21 cellular contexts compared by ENCODE assay signal in genomic region chr1:1090424-1091343, GRCh38. TPM values are rescaled to one million over a fixed set of nuclear protein-coding genes. Genes with fewer than 3 reads are reported as not detected.
DNase-seq lines count a peak whose midpoint lies in the region; ATAC-seq lines count a peak whose summit lies in the region.
"Had no signal": no experiment of that assay in that cellular context is flagged by ENCODE, and none has a peak within 500 bp of the region (broad histone marks: within the 10 kb centered on the region; RNA-seq: fewer than 3 reads in every experiment).

No MANE protein-coding gene starts in this region.

- ATAC-seq in left ventricle myocardium superior (no peak), HG03175 (IDR thresholded peaks at IDR 0.05; ENCODE audit: unreplicated experiment) (no peak)
- ATAC-seq: gastroesophageal sphincter had no signal

- no peak overlapping the region for H3K27ac Mint-ChIP-seq in activated CD4-positive, alpha-beta memory T cell treated with anti-CD3 and anti-CD28 coated beads for 36 hours
- H3K27ac Mint-ChIP-seq in activated CD4-positive, alpha-beta memory T cell treated with anti-CD3 and anti-CD28 coated beads, Interleukin-2, amount 10 ng/mL, durations not matched to agents 7 days and 5 days, result no peak overlapping the region
- H3K27ac Mint-ChIP-seq: nephron; T-helper 2 cell treated with Interferon-gamma antibody and Interleukin-4, amounts not matched to agents 5 μg/mL and 100 μg/mL, for 36 hours had no signal

- H3K27me3 Mint-ChIP-seq in activated CD4-positive, alpha-beta memory T cell treated with anti-CD3 and anti-CD28 coated beads for 36 hours, result no peaks in the 10 kb centered on the region
- H3K27me3 Mint-ChIP-seq in activated CD4-positive, alpha-beta memory T cell treated with anti-CD3 and anti-CD28 coated beads, Interleukin-2, amount 10 ng/mL, durations not matched to agents 7 days and 5 days, result no peaks in the 10 kb centered on the region
- H3K27me3 Mint-ChIP-seq: activated CD4-positive, alpha-beta T cell treated with anti-CD3 and anti-CD28 coated beads, Interleukin-2, amount 10 ng/mL, durations not matched to agents 7 days and 5 days had no signal

- POLR2A ChIA-PET in activated CD4-positive, alpha-beta memory T cell treated with anti-CD3 and anti-CD28 coated beads for 36 hours (lab: Charles Lee), result no interaction called here
- POLR2A ChIA-PET in activated CD4-positive, alpha-beta memory T cell treated with anti-CD3 and anti-CD28 coated beads, Interleukin-2, amount 10 ng/mL, durations not matched to agents 7 days and 5 days (lab: Charles Lee), result no interaction called here

- peak; percentile 6 for DNase-seq in activated CD4-positive, alpha-beta memory T cell treated with anti-CD3 and anti-CD28 coated beads for 36 hours
- DNase-seq in activated CD4-positive, alpha-beta memory T cell treated with anti-CD3 and anti-CD28 coated beads, Interleukin-2, amount 10 ng/mL, durations not matched to agents 7 days and 5 days, result no peak
- peak; percentile 5 for DNase-seq in GM19238 (ENCODE audit: insufficient read length, low spot score)
- peak; percentile 28 for DNase-seq in left ventricle myocardium superior
- DNase-seq in posterior vena cava (ENCODE audit: low spot score), result peak; percentile 79
- DNase-seq in SKM-1 (lab: John Stamatoyannopoulos, UW; ENCODE audit: unreplicated experiment), result no peak
- no peak for DNase-seq in T-helper 9 cell
- DNase-seq: activated CD4-positive, alpha-beta T cell treated with anti-CD3 and anti-CD28 coated beads, Interleukin-2, amount 10 ng/mL, durations not matched to agents 7 days and 5 days; cortex of kidney; DMS53; GDM1; hippocampal formation; NCI-H1092; NCI-H187; NCI-H2171 treated with DMSO at 0.1 percent for 48 hours; NCI-H524 treated with DMSO at 0.1 percent for 48 hours; stimulated activated CD8-positive, alpha-beta memory T cell treated with anti-CD3 and anti-CD28 coated beads, Interleukin-4, amount 100 ng/mL, for 48 hours had no signal

- H3K36me3 Mint-ChIP-seq in activated CD4-positive, alpha-beta memory T cell treated with anti-CD3 and anti-CD28 coated beads for 36 hours, result no peaks in the 10 kb centered on the region
- H3K36me3 Mint-ChIP-seq in activated CD4-positive, alpha-beta memory T cell treated with anti-CD3 and anti-CD28 coated beads, Interleukin-2, amount 10 ng/mL, durations not matched to agents 7 days and 5 days (ENCODE audit: low read depth), result peaks cover 9% of the 10 kb centered on the region

- intact Hi-C loops in activated CD4-positive, alpha-beta memory T cell treated with anti-CD3 and anti-CD28 coated beads for 36 hours (cut with micrococcal nuclease), result no loop called here
- intact Hi-C loops in left ventricle myocardium superior (cut with micrococcal nuclease), result no loop called here
- intact Hi-C loops in posterior vena cava (cut with DNase I), result no loop called here

- no peaks in the 10 kb centered on the region for H3K9me3 Mint-ChIP-seq in activated CD4-positive, alpha-beta memory T cell treated with anti-CD3 and anti-CD28 coated beads for 36 hours
- H3K9me3 Mint-ChIP-seq in activated CD4-positive, alpha-beta memory T cell treated with anti-CD3 and anti-CD28 coated beads, Interleukin-2, amount 10 ng/mL, durations not matched to agents 7 days and 5 days, result peaks cover 8% of the 10 kb centered on the region
- H3K9me3 Mint-ChIP-seq: nephron; T-helper 2 cell treated with Interferon-gamma antibody and Interleukin-4, amounts not matched to agents 5 μg/mL and 100 μg/mL, for 36 hours had no signal

- CTCF ChIA-PET in activated CD4-positive, alpha-beta memory T cell treated with anti-CD3 and anti-CD28 coated beads for 36 hours (lab: Charles Lee), result no interaction called here
- CTCF ChIA-PET in activated CD4-positive, alpha-beta memory T cell treated with anti-CD3 and anti-CD28 coated beads, Interleukin-2, amount 10 ng/mL, durations not matched to agents 7 days and 5 days (lab: Charles Lee), result no interaction called here

- peaks cover 3% of the 10 kb centered on the region for H3K4me1 Mint-ChIP-seq in activated CD4-positive, alpha-beta memory T cell treated with anti-CD3 and anti-CD28 coated beads for 36 hours (ENCODE audit: low read depth)
- H3K4me1 Mint-ChIP-seq in activated CD4-positive, alpha-beta memory T cell treated with anti-CD3 and anti-CD28 coated beads, Interleukin-2, amount 10 ng/mL, durations not matched to agents 7 days and 5 days, result no peaks in the 10 kb centered on the region
- H3K4me1 Mint-ChIP-seq: activated CD4-positive, alpha-beta T cell treated with anti-CD3 and anti-CD28 coated beads, Interleukin-2, amount 10 ng/mL, durations not matched to agents 7 days and 5 days; nephron had no signal

- no peak overlapping the region for H3K4me3 Mint-ChIP-seq in activated CD4-positive, alpha-beta memory T cell treated with anti-CD3 and anti-CD28 coated beads for 36 hours
- H3K4me3 Mint-ChIP-seq in activated CD4-positive, alpha-beta memory T cell treated with anti-CD3 and anti-CD28 coated beads, Interleukin-2, amount 10 ng/mL, durations not matched to agents 7 days and 5 days, result no peak overlapping the region
- H3K4me3 Mint-ChIP-seq: activated CD4-positive, alpha-beta T cell treated with anti-CD3 and anti-CD28 coated beads, Interleukin-2, amount 10 ng/mL, durations not matched to agents 7 days and 5 days; nephron; T-helper 2 cell treated with Interferon-gamma antibody and Interleukin-4, amounts not matched to agents 5 μg/mL and 100 μg/mL, for 36 hours had no signal

RNA-seq across cellular contexts. Expression of gene RNF223, which starts 16.6 kb away (rescaled TPM):
- total RNA-seq in activated CD4-positive, alpha-beta memory T cell treated with anti-CD3 and anti-CD28 coated beads for 36 hours, result not detected
- total RNA-seq in activated CD4-positive, alpha-beta memory T cell treated with anti-CD3 and anti-CD28 coated beads, Interleukin-2, amount 10 ng/mL, durations not matched to agents 7 days and 5 days, result not detected
- total RNA-seq in left ventricle myocardium superior (not detected), posterior vena cava (not detected)
- total RNA-seq: activated CD4-positive, alpha-beta T cell treated with anti-CD3 and anti-CD28 coated beads, Interleukin-2, amount 10 ng/mL, durations not matched to agents 7 days and 5 days had no signal

RNA-seq across cellular contexts. Expression of gene C1orf159, which starts 25.2 kb away (rescaled TPM):
- 10 to 100 TPM; 19.5 to 20.5 TPM for total RNA-seq in activated CD4-positive, alpha-beta memory T cell treated with anti-CD3 and anti-CD28 coated beads for 36 hours
- 10 to 100 TPM; 18.6 to 19.9 TPM for total RNA-seq in activated CD4-positive, alpha-beta memory T cell treated with anti-CD3 and anti-CD28 coated beads, Interleukin-2, amount 10 ng/mL, durations not matched to agents 7 days and 5 days
- total RNA-seq in left ventricle myocardium superior (4.0 TPM), posterior vena cava (1 to 10 TPM; 6.7 to 7.4 TPM)

Comparison
In these comparisons a context has a peak if more than half of its experiments do, and no peak if none do; other contexts are left out.
1. DNase-seq: peak in activated CD4-positive, alpha-beta memory T cell treated with anti-CD3 and anti-CD28 coated beads for 36 hours (single experiment), GM19238 (single experiment), left ventricle myocardium superior (single experiment) and posterior vena cava (single experiment); none in activated CD4-positive, alpha-beta memory T cell treated with anti-CD3 and anti-CD28 coated beads, Interleukin-2, amount 10 ng/mL, durations not matched to agents 7 days and 5 days (single experiment), SKM-1 (single experiment) and T-helper 9 cell (single experiment).